8 cellular contexts compared by ENCODE assay signal in genomic region chr6:41424370-41425058, GRCh38.
A peak's percentile ranks its signal among the peaks of the same experiment; 100 is the strongest.
DNase-seq lines count a peak whose midpoint lies in the region; ATAC-seq and TF ChIP-seq lines count a peak whose summit lies in the region.

No MANE protein-coding gene starts in this region.

- TF ChIP-seq EP300 in suprapubic skin (IDR thresholded peaks at IDR 0.05): no peak

- no peaks in the 10 kb centered on the region for H3K9me3 ChIP-seq in suprapubic skin

- peak; percentile 85 to 86 for TF ChIP-seq CTCF in suprapubic skin (IDR thresholded peaks at IDR 0.05)

- H3K27ac ChIP-seq in suprapubic skin: no peak overlapping the region

- peaks cover 12% of the 10 kb centered on the region for H3K27me3 ChIP-seq in suprapubic skin

- no peak for TF ChIP-seq POLR2A in suprapubic skin (IDR thresholded peaks at IDR 0.05)

- 10% methylated on average over 4 of the region's 4 CpGs for WGBS in suprapubic skin

- H3K4me1 ChIP-seq in suprapubic skin: peaks cover 30% of the 10 kb centered on the region

- no peaks in the 10 kb centered on the region for H3K36me3 ChIP-seq in suprapubic skin

- no peak overlapping the region for H3K4me3 ChIP-seq in suprapubic skin

- peak; percentile 80 for DNase-seq in ELR (ENCODE audit: low read depth)
- peak; percentile 69 to 72 for DNase-seq in Kasumi-1 (lab: John Stamatoyannopoulos, UW)
- DNase-seq in RPMI8226: peak; percentile 80
- peak; percentile 57 for DNase-seq in activated T-helper 1 cell treated with Interleukin-2 at 50 U/mL for 16 hours (ENCODE audit: low read depth)
- peak; percentile 47 for DNase-seq in fibroblast of the conjunctiva (ENCODE audit: low read depth)
- DNase-seq in occipital lobe (lab: John Stamatoyannopoulos, UW): peak; percentile 68
- peak; percentile 82 to 86 for DNase-seq in suprapubic skin (ENCODE audit: low spot score in 2 of 2)

- no peak for ATAC-seq in HG02623 (IDR thresholded peaks at IDR 0.05; ENCODE audit: unreplicated experiment)
